Comparison of ENCODE assay signal across 20 cellular contexts in genomic region chr7:132321387-132321786, GRCh38.
DNase-seq lines count a peak whose midpoint lies in the region; ATAC-seq, FAIRE-seq and TF ChIP-seq lines count a peak whose summit lies in the region.
"Had no signal": no experiment of that assay in that cellular context is flagged by ENCODE, and none has a peak within 500 bp of the region (broad histone marks: within the 10 kb centered on the region; RNA-seq: fewer than 3 reads in every experiment).

No MANE protein-coding gene starts in this region.

- peaks cover 27% of the 10 kb centered on the region for H3K27me3 ChIP-seq in keratinocyte (ENCODE audit: control insufficient read depth, extremely low read depth, insufficient read depth, low read length)

- FAIRE-seq in D721Med (lab: Jason Lieb, UNC) = no peak
- FAIRE-seq in keratinocyte (lab: Jason Lieb, UNC) = no peak
- FAIRE-seq: astrocyte, G401.6, GM18507 had no signal

- peaks cover 18% of the 10 kb centered on the region for H3K4me1 Mint-ChIP-seq in activated CD4-positive, alpha-beta memory T cell treated with anti-CD3 and anti-CD28 coated beads, Interleukin-2, amount 10 ng/mL, durations not matched to agents 7 days and 5 days

- dilution Hi-C loops in keratinocyte (cut with MboI; ENCODE audit: extremely low pct_ligation_motif_present, low sequenced_read_pairs) = no loop called here

- H2AFZ ChIP-seq in keratinocyte (ENCODE audit: control insufficient read depth, low read length) = no peak overlapping the region

- TF ChIP-seq CTCF in D721Med (IDR thresholded peaks at IDR 0.05; ENCODE audit: insufficient read depth, missing control alignments) = peak; percentile 23
- TF ChIP-seq CTCF in VCaP (conservative IDR thresholded peaks at IDR 0.05) = peak; percentile 19; the same call in 1 of the 2 replicates
- TF ChIP-seq CTCF in keratinocyte (optimal IDR thresholded peaks at IDR 0.05 in 1 of 3, IDR thresholded peaks at IDR 0.05 in 1 of 3, conservative IDR thresholded peaks at IDR 0.05 in 1 of 3; ENCODE audit: extremely low read depth in 1 of 3, insufficient read depth in 2 of 3, low read length in 3 of 3) = peak in 2 of 3 experiments; percentile 15 to 40

- no peak overlapping the region for H3K4me3 Mint-ChIP-seq in activated CD4-positive, alpha-beta memory T cell treated with anti-CD3 and anti-CD28 coated beads, Interleukin-2, amount 10 ng/mL, durations not matched to agents 7 days and 5 days
- H3K4me3 Mint-ChIP-seq: activated CD4-positive, alpha-beta T cell treated with anti-CD3 and anti-CD28 coated beads, Interleukin-2, amount 10 ng/mL, durations not matched to agents 7 days and 5 days; activated T-helper 17 cell treated with anti-CD3 and anti-CD28 coated beads, Interleukin-2, amount 50 U/mL, for 72 hours; nephron had no signal

- H3K9me1 ChIP-seq in keratinocyte (ENCODE audit: control insufficient read depth, extremely low read depth, insufficient read depth, low read length) = no peaks in the 10 kb centered on the region

- no peak overlapping the region for H3K4me2 ChIP-seq in keratinocyte (ENCODE audit: control insufficient read depth, extremely low read depth, insufficient read depth, low read depth, low read length)

- H3K27ac ChIP-seq in VCaP (no peak overlapping the region), keratinocyte (ENCODE audit: control insufficient read depth, insufficient read depth, low read length) (no peak overlapping the region)
- H3K27ac ChIP-seq: heart right ventricle, skin epidermis had no signal

- H3K27ac Mint-ChIP-seq in activated CD4-positive, alpha-beta memory T cell treated with anti-CD3 and anti-CD28 coated beads, Interleukin-2, amount 10 ng/mL, durations not matched to agents 7 days and 5 days = no peak overlapping the region
- H3K27ac Mint-ChIP-seq: activated CD4-positive, alpha-beta T cell treated with anti-CD3 and anti-CD28 coated beads, Interleukin-2, amount 10 ng/mL, durations not matched to agents 7 days and 5 days; activated T-helper 17 cell treated with anti-CD3 and anti-CD28 coated beads, Interleukin-2, amount 50 U/mL, for 72 hours; nephron had no signal

- H3K27me3 Mint-ChIP-seq in activated CD4-positive, alpha-beta memory T cell treated with anti-CD3 and anti-CD28 coated beads, Interleukin-2, amount 10 ng/mL, durations not matched to agents 7 days and 5 days = peaks cover 55% of the 10 kb centered on the region

- no peak overlapping the region for H3K9ac ChIP-seq in keratinocyte (ENCODE audit: control insufficient read depth, extremely low read depth, insufficient read depth, low read length)

- peaks cover 4% of the 10 kb centered on the region for H3K9me3 Mint-ChIP-seq in activated CD4-positive, alpha-beta memory T cell treated with anti-CD3 and anti-CD28 coated beads, Interleukin-2, amount 10 ng/mL, durations not matched to agents 7 days and 5 days

- ATAC-seq in HG03045 (IDR thresholded peaks at IDR 0.05; ENCODE audit: unreplicated experiment) (no peak), GM21576 (IDR thresholded peaks at IDR 0.05; ENCODE audit: unreplicated experiment) (no peak)
- ATAC-seq: activated T-helper 17 cell treated with anti-CD3 and anti-CD28 coated beads, Interleukin-2, amount 50 U/mL, for 72 hours; left lobe of liver had no signal

- H3K9me3 ChIP-seq in keratinocyte (ENCODE audit: control insufficient read depth, low read depth, low read length) = no peaks in the 10 kb centered on the region
- H3K9me3 ChIP-seq: heart right ventricle had no signal

- H3K4me3 ChIP-seq in keratinocyte (ENCODE audit: control insufficient read depth in 2 of 3, extremely low read depth in 1 of 3, insufficient read depth in 2 of 3, low read depth in 1 of 3, low read length in 3 of 3) = no peak overlapping the region
- H3K4me3 ChIP-seq: heart right ventricle, skin epidermis had no signal

- H3K36me3 ChIP-seq in keratinocyte (ENCODE audit: control insufficient read depth in 2 of 2, extremely low read depth in 1 of 2, insufficient read depth in 2 of 2, low read length in 2 of 2) = no peaks in the 10 kb centered on the region
- H3K36me3 ChIP-seq: heart right ventricle had no signal

- DNase-seq in D721Med (ENCODE audit: insufficient read length, low spot score) (peak; percentile 53), HuH-7 (ENCODE audit: low spot score) (peak; percentile 37), keratinocyte (ENCODE audit: low read depth, low spot score) (no peak), anterior cingulate cortex (lab: John Stamatoyannopoulos, UW) (no peak)
- DNase-seq in activated CD4-positive, alpha-beta memory T cell treated with anti-CD3 and anti-CD28 coated beads, Interleukin-2, amount 10 ng/mL, durations not matched to agents 7 days and 5 days = no peak
- DNase-seq: activated CD4-positive, alpha-beta T cell treated with anti-CD3 and anti-CD28 coated beads, Interleukin-2, amount 10 ng/mL, durations not matched to agents 7 days and 5 days; C1 segment of cervical spinal cord; heart right ventricle; NCI-H187 treated with DMSO at 0.1 percent for 48 hours; T-helper 1 cell had no signal

- CTCF ChIA-PET in activated CD4-positive, alpha-beta memory T cell treated with anti-CD3 and anti-CD28 coated beads, Interleukin-2, amount 10 ng/mL, durations not matched to agents 7 days and 5 days (lab: Charles Lee) = interaction anchor here (0.8 to 8.1 kb wide), 4 partner anchors 13 to 729 kb away, joined by 3 to 136 read pairs (median 4); no protein-coding TSS in a partner anchor

- peaks cover 3% of the 10 kb centered on the region for H3K4me1 ChIP-seq in keratinocyte (ENCODE audit: control insufficient read depth, extremely low read depth, insufficient read depth, low read length)

- H4K20me1 ChIP-seq in keratinocyte (ENCODE audit: control insufficient read depth, extremely low read depth, insufficient read depth, low read length) = no peaks in the 10 kb centered on the region

- no peaks in the 10 kb centered on the region for H3K79me2 ChIP-seq in keratinocyte (ENCODE audit: control insufficient read depth, insufficient read depth, low read length)

- POLR2A ChIA-PET in activated CD4-positive, alpha-beta memory T cell treated with anti-CD3 and anti-CD28 coated beads, Interleukin-2, amount 10 ng/mL, durations not matched to agents 7 days and 5 days (lab: Charles Lee) = no interaction called here

- no peaks in the 10 kb centered on the region for H3K36me3 Mint-ChIP-seq in activated CD4-positive, alpha-beta memory T cell treated with anti-CD3 and anti-CD28 coated beads, Interleukin-2, amount 10 ng/mL, durations not matched to agents 7 days and 5 days (ENCODE audit: low read depth)

Comparison
In these comparisons a context has a peak if more than half of its experiments do, and no peak if none do; other contexts are left out.
1. DNase-seq: peak in D721Med (single experiment) and HuH-7 (single experiment); none in keratinocyte (single experiment), anterior cingulate cortex (0 of 58) and activated CD4-positive, alpha-beta memory T cell treated with anti-CD3 and anti-CD28 coated beads, Interleukin-2, amount 10 ng/mL, durations not matched to agents 7 days and 5 days (single experiment).
2. Peak in every context shown above with its lines, with median percentiles within 50 percentile points of each other: CTCF ChIP-seq.